19 cellular contexts compared by ENCODE assay signal in the genomic region with DNA sequence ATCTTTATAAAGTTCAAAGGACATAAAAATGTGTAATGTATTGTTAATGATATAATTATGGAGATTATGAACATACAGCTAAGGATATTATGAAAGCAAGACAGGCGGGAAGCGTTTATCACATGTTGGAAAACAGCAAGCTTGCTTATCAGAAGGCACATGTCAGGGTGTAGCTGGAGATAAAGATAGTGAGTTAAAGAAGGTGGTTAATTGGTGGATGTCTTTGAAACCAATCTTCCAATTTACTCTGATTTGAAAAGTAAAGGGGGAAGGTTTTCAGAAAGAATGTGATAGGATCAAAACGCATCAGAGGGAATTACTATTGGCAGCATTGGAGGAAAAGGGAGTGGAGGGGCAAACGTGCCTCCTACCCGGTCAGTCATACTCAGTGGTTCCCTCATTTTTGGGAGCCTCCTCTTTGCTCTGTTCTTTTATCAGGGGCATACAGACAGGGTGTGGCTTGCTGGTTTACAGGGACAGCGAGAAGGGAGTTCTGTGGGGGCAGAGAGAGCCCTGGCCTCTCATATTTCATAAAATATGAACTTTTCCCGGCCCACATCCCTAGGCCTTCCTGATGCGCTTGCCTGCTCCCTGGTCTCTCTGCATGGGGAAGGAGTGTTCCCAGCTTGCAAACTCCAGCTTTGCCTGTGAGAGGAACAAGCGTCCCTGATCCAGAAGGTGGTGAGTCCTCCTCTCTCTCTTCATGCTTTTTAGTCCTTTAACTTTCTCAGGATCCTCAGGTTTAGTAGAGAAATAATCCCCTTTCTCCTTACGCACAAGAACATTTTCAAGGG. TPM values are rescaled to one million over a fixed set of nuclear protein-coding genes. Genes with fewer than 3 reads are reported as not detected.
"Had no signal": no experiment of that assay in that cellular context is flagged by ENCODE, and none has a peak within 500 bp of the region (broad histone marks: within the 10 kb centered on the region; RNA-seq: fewer than 3 reads in every experiment).

No MANE protein-coding gene starts in this region.

- ATAC-seq: activated CD4-positive, CD25-positive, alpha-beta regulatory T cell treated with anti-CD3 and anti-CD28 coated beads, Interleukin-2, amount 50 U/mL, for 24 hours; heart left ventricle; left lobe of liver; stimulated activated naive B cell treated with anti-CD40 and anti-IgM and Interleukin-4, amounts not matched to agents 10 μg/mL and 1 μg/mL and 100 μg/mL, for 72 hours had no signal

- H3K4me1 ChIP-seq: uterus had no signal

- H3K27me3 Mint-ChIP-seq: naive B cell; stimulated activated naive B cell treated with anti-CD40 and anti-IgM and Interleukin-4, amounts not matched to agents 10 μg/mL and 1 μg/mL and 100 μg/mL, for 72 hours had no signal

- H3K36me3 ChIP-seq: brain microvascular endothelial cell, right atrium auricular region, thyroid gland, uterus had no signal

- H3K4me3 ChIP-seq: heart left ventricle, right atrium auricular region, thyroid gland, uterus had no signal

- H3K36me3 Mint-ChIP-seq: activated naive CD8-positive, alpha-beta T cell treated with anti-CD3 and anti-CD28 coated beads, Interleukin-2, amount 10 ng/mL, durations not matched to agents 7 days and 5 days; naive B cell had no signal

- H3K9me3 Mint-ChIP-seq: activated naive CD8-positive, alpha-beta T cell treated with anti-CD3 and anti-CD28 coated beads, Interleukin-2, amount 10 ng/mL, durations not matched to agents 7 days and 5 days; activated T-helper 1 cell treated with anti-CD3 and anti-CD28 coated beads, Interleukin-12 subunit alpha, Interleukin-12 subunit beta, Interleukin-2, Interleukin-4 antibody, amounts not matched to agents 30 ng/mL and 10 ng/mL and 1 ng/mL, durations not matched to agents 14 hours and 24 hours and 36 hours; naive B cell; stimulated activated naive B cell treated with anti-CD40 and anti-IgM and Interleukin-4, amounts not matched to agents 10 μg/mL and 1 μg/mL and 100 μg/mL, for 72 hours had no signal

- H3K27ac Mint-ChIP-seq: activated naive CD8-positive, alpha-beta T cell treated with anti-CD3 and anti-CD28 coated beads, Interleukin-2, amount 10 ng/mL, durations not matched to agents 7 days and 5 days; activated T-helper 1 cell treated with anti-CD3 and anti-CD28 coated beads, Interleukin-12 subunit alpha, Interleukin-12 subunit beta, Interleukin-2, Interleukin-4 antibody, amounts not matched to agents 30 ng/mL and 10 ng/mL and 1 ng/mL, durations not matched to agents 14 hours and 24 hours and 36 hours; naive B cell; stimulated activated naive B cell treated with anti-CD40 and anti-IgM and Interleukin-4, amounts not matched to agents 10 μg/mL and 1 μg/mL and 100 μg/mL, for 72 hours had no signal

- H3K9me3 ChIP-seq: heart left ventricle, neutrophil, right atrium auricular region, thyroid gland, uterus had no signal

- H3K4me3 Mint-ChIP-seq: activated naive CD8-positive, alpha-beta T cell treated with anti-CD3 and anti-CD28 coated beads, Interleukin-2, amount 10 ng/mL, durations not matched to agents 7 days and 5 days; activated T-helper 1 cell treated with anti-CD3 and anti-CD28 coated beads, Interleukin-12 subunit alpha, Interleukin-12 subunit beta, Interleukin-2, Interleukin-4 antibody, amounts not matched to agents 30 ng/mL and 10 ng/mL and 1 ng/mL, durations not matched to agents 14 hours and 24 hours and 36 hours; naive B cell; stimulated activated naive B cell treated with anti-CD40 and anti-IgM and Interleukin-4, amounts not matched to agents 10 μg/mL and 1 μg/mL and 100 μg/mL, for 72 hours had no signal

- H3K27me3 ChIP-seq: brain microvascular endothelial cell, heart left ventricle, neutrophil, right atrium auricular region, thyroid gland, uterus had no signal

- H3K27ac ChIP-seq: brain microvascular endothelial cell, epithelial cell of prostate, heart left ventricle, neutrophil, right atrium auricular region, thyroid gland, uterus had no signal

- DNase-seq: activated naive CD4-positive, alpha-beta T cell; activated naive CD8-positive, alpha-beta T cell treated with anti-CD3 and anti-CD28 coated beads, Interleukin-2, amount 10 ng/mL, durations not matched to agents 7 days and 5 days; brain microvascular endothelial cell; cerebellar nuclear complex; effector memory CD4-positive, alpha-beta T cell; heart left ventricle; naive B cell; stimulated activated CD4-positive, alpha-beta T cell treated with anti-CD3 and anti-CD28 coated beads, Interleukin-15, amount 100 ng/mL, for 24 hours; stimulated activated CD4-positive, alpha-beta T cell treated with anti-CD3 and anti-CD28 coated beads, Interleukin-4, amount 100 ng/mL, for 1 hour; stimulated activated naive B cell treated with anti-CD40 and anti-IgM and Interleukin-4, amounts not matched to agents 10 μg/mL and 1 μg/mL and 100 μg/mL, for 72 hours; thyroid gland; uterus had no signal

RNA-seq across cellular contexts. Expression of a gene that starts 40.5 kb away (rescaled TPM):
- total RNA-seq: lung microvascular endothelial cell, right atrium auricular region had no signal
- polyA plus RNA-seq: heart left ventricle had no signal
